ENCODE assay signal across 8 cellular contexts in genomic region chr9:17116400-17116837, GRCh38. TPM values are rescaled to one million over a fixed set of nuclear protein-coding genes. Genes with fewer than 3 reads are reported as not detected.
A peak's percentile ranks its signal among the peaks of the same experiment; 100 is the strongest.
DNase-seq lines count a peak whose midpoint lies in the region; ATAC-seq and TF ChIP-seq lines count a peak whose summit lies in the region.

No MANE protein-coding gene starts in this region.

- ATAC-seq in aorta (ENCODE audit: low FRiP score): no peak

- no peak overlapping the region for H4K8ac ChIP-seq in H9 (replicated peaks; ENCODE audit: insufficient read length, low read depth, low read length)

- H3K4me3 Mint-ChIP-seq in H9 (no peak overlapping the region), neural crest cell (no peak overlapping the region)
- H3K4me3 Mint-ChIP-seq in activated T-helper 1 cell treated with anti-CD3 and anti-CD28 coated beads, Interleukin-12 subunit alpha, Interleukin-12 subunit beta, Interleukin-2, Interleukin-4 antibody, amounts not matched to agents 30 ng/mL and 10 ng/mL and 1 ng/mL, durations not matched to agents 14 hours and 24 hours and 36 hours: no peak overlapping the region

- H3K4ac ChIP-seq in H9 (ENCODE audit: low read depth, low read length): no peak overlapping the region

- no peak overlapping the region for H3K18ac ChIP-seq in H9 (ENCODE audit: insufficient read length, low read depth, low read length)

- H3K27ac ChIP-seq in AG04450 (ENCODE audit: low read depth, low read length) (no peak overlapping the region), H9 (ENCODE audit: insufficient read length, low read depth, low read length) (no peak overlapping the region), aorta (ENCODE audit: low read depth in 1 of 2, low read length in 2 of 2) (no peak overlapping the region)

- H3K9me3 ChIP-seq in AG04450 (ENCODE audit: control insufficient read depth, insufficient read depth, low read length): no peaks in the 10 kb centered on the region; the same call in 1 of the 2 replicates
- no peaks in the 10 kb centered on the region for H3K9me3 ChIP-seq in H9 (ENCODE audit: control insufficient read depth, low read depth, low read length)
- H3K9me3 ChIP-seq in aorta (ENCODE audit: control insufficient read depth, low read length): peaks cover 3% of the 10 kb centered on the region

- no peak overlapping the region for H2BK120ac ChIP-seq in H9 (ENCODE audit: low read depth, low read length, poor library complexity, severe bottlenecking)

- POLR2A ChIA-PET in AG04450 (lab: Yijun Ruan, JAX): no interaction called here

- H3K9ac ChIP-seq in H9 (ENCODE audit: extremely low read depth, insufficient read length, low read length): no peak overlapping the region

- H3K23me2 ChIP-seq in H9 (ENCODE audit: insufficient read length, low read depth, low read length, poor library complexity, severe bottlenecking): no peaks in the 10 kb centered on the region

- no peak overlapping the region for H2AK5ac ChIP-seq in H9 (ENCODE audit: insufficient read length, low read length)

- 0 out of 7 replicates have a peak overlapping the region, but pooled peaks of 1 of the 3 experiments have one; percentile 24 for H3K27ac Mint-ChIP-seq in H9
- no peak overlapping the region for H3K27ac Mint-ChIP-seq in neural crest cell (ENCODE audit: unreplicated experiment)
- no peak overlapping the region for H3K27ac Mint-ChIP-seq in activated T-helper 1 cell treated with anti-CD3 and anti-CD28 coated beads, Interleukin-12 subunit alpha, Interleukin-12 subunit beta, Interleukin-2, Interleukin-4 antibody, amounts not matched to agents 30 ng/mL and 10 ng/mL and 1 ng/mL, durations not matched to agents 14 hours and 24 hours and 36 hours

- DNase-seq in AG04450 (ENCODE audit: low read depth, low spot score) (no peak), H9 (no peak), NCI-H82 (lab: John Stamatoyannopoulos, UW) (peak; percentile 55), dermis microvascular lymphatic vessel endothelial cell (ENCODE audit: low read depth in 2 of 2) (peak; percentile 12 to 27), neural crest cell (ENCODE audit: low read depth, low spot score) (no peak), aorta (no peak), ecto neural progenitor cell (ENCODE audit: low spot score) (no peak)
- no peak for DNase-seq in activated T-helper 1 cell treated with anti-CD3 and anti-CD28 coated beads, Interleukin-12 subunit alpha, Interleukin-12 subunit beta, Interleukin-2, Interleukin-4 antibody, amounts not matched to agents 30 ng/mL and 10 ng/mL and 1 ng/mL, durations not matched to agents 14 hours and 24 hours and 36 hours (ENCODE audit: low spot score)

- WGBS in H9 (ENCODE audit: extremely low coverage, insufficient read length, low lambda C conversion rate): no CpG with 5 or more reads among the region's 4 CpGs
- WGBS in aorta, 2 donors: 22 to 35% methylated on average over 4 of the region's 4 CpGs

- no peak overlapping the region for H3K56ac ChIP-seq in H9 (ENCODE audit: insufficient read length, low read depth, low read length)

- H2BK20ac ChIP-seq in H9 (ENCODE audit: low read depth, low read length, poor library complexity, severe bottlenecking): no peak overlapping the region

- no peak overlapping the region for H2BK5ac ChIP-seq in H9 (ENCODE audit: insufficient read length, low read length)

- intact Hi-C loops in activated T-helper 1 cell treated with anti-CD3 and anti-CD28 coated beads, Interleukin-12 subunit alpha, Interleukin-12 subunit beta, Interleukin-2, Interleukin-4 antibody, amounts not matched to agents 30 ng/mL and 10 ng/mL and 1 ng/mL, durations not matched to agents 14 hours and 24 hours and 36 hours (cut with micrococcal nuclease): loop anchor here (1.0 to 2.0 kb wide), 2 partner anchors 286 to 347 kb away; no protein-coding TSS in a partner anchor
- intact Hi-C loops in aorta (cut with DNase I): loop anchor here (5.0 kb wide), 1 partner anchor 346 kb away; no protein-coding TSS in a partner anchor

- no peaks in the 10 kb centered on the region for H3K79me2 ChIP-seq in H9 (ENCODE audit: insufficient read depth, low read length)

- no peaks in the 10 kb centered on the region for H3K79me1 ChIP-seq in H9 (ENCODE audit: insufficient read depth, low read depth, low read length, poor library complexity, severe bottlenecking)

- H2BK12ac ChIP-seq in H9 (ENCODE audit: insufficient read length, low read depth, low read length): no peak overlapping the region

- CTCF ChIA-PET in AG04450 (lab: Charles Lee): interaction anchor here (0.6 to 7.4 kb wide), 40 partner anchors 9 to 1646 kb away, joined by 3 to 91 read pairs (median 3); no protein-coding TSS in a partner anchor

- peak; percentile 40 for TF ChIP-seq CTCF in AG04450 (IDR thresholded peaks at IDR 0.05; ENCODE audit: low read depth, low read length)
- peak; percentile 61 for TF ChIP-seq CTCF in H9 (conservative IDR thresholded peaks at IDR 0.05)
- TF ChIP-seq CTCF in neural crest cell (conservative IDR thresholded peaks at IDR 0.05): peak; percentile 71

- H3K27me3 ChIP-seq in AG04450 (ENCODE audit: control insufficient read depth, insufficient read depth, low read length) (no peaks in the 10 kb centered on the region), H9 (ENCODE audit: insufficient read depth, low read length) (no peaks in the 10 kb centered on the region), aorta (ENCODE audit: control insufficient read depth in 1 of 2, insufficient read depth in 2 of 2, low read length in 1 of 2) (no peaks in the 10 kb centered on the region)

- H3K36me3 Mint-ChIP-seq in H9 (ENCODE audit: insufficient read depth in 1 of 3, low read depth in 3 of 3) (peaks cover 0 to 2% (median 0%) of the 10 kb centered on the region in 3 experiments; a peak in 1 of 7 replicates), neural crest cell (ENCODE audit: low read depth) (peaks cover 2% of the 10 kb centered on the region)
- H3K36me3 Mint-ChIP-seq in activated T-helper 1 cell treated with anti-CD3 and anti-CD28 coated beads, Interleukin-12 subunit alpha, Interleukin-12 subunit beta, Interleukin-2, Interleukin-4 antibody, amounts not matched to agents 30 ng/mL and 10 ng/mL and 1 ng/mL, durations not matched to agents 14 hours and 24 hours and 36 hours (ENCODE audit: low read depth): no peaks in the 10 kb centered on the region

- no peak overlapping the region for H3K14ac ChIP-seq in H9 (ENCODE audit: insufficient read depth, low read length)

- H2AFZ ChIP-seq in H9 (ENCODE audit: low read length): no peak overlapping the region

- no peak overlapping the region for H4K91ac ChIP-seq in H9 (ENCODE audit: insufficient read length, low read depth, low read length)

- no peak overlapping the region for H4K5ac ChIP-seq in H9 (ENCODE audit: insufficient read length, low read depth, low read length)

- peaks cover 10 to 14% of the 10 kb centered on the region in 2 experiments for H3K4me1 Mint-ChIP-seq in H9
- H3K4me1 Mint-ChIP-seq in neural crest cell: no peaks in the 10 kb centered on the region
- H3K4me1 Mint-ChIP-seq in activated T-helper 1 cell treated with anti-CD3 and anti-CD28 coated beads, Interleukin-12 subunit alpha, Interleukin-12 subunit beta, Interleukin-2, Interleukin-4 antibody, amounts not matched to agents 30 ng/mL and 10 ng/mL and 1 ng/mL, durations not matched to agents 14 hours and 24 hours and 36 hours (ENCODE audit: low read depth): no peaks in the 10 kb centered on the region

- no peaks in the 10 kb centered on the region for H3K9me3 Mint-ChIP-seq in H9
- no peaks in the 10 kb centered on the region for H3K9me3 Mint-ChIP-seq in neural crest cell
- no peaks in the 10 kb centered on the region for H3K9me3 Mint-ChIP-seq in activated T-helper 1 cell treated with anti-CD3 and anti-CD28 coated beads, Interleukin-12 subunit alpha, Interleukin-12 subunit beta, Interleukin-2, Interleukin-4 antibody, amounts not matched to agents 30 ng/mL and 10 ng/mL and 1 ng/mL, durations not matched to agents 14 hours and 24 hours and 36 hours

- H3K4me3 ChIP-seq in AG04450 (ENCODE audit: low read depth, low read length) (no peak overlapping the region), aorta (ENCODE audit: low read length in 2 of 2) (no peak overlapping the region)

- no peaks in the 10 kb centered on the region for H4K20me1 ChIP-seq in H9 (ENCODE audit: control insufficient read depth, insufficient read depth, insufficient read length)

- H3K4me2 ChIP-seq in H9 (ENCODE audit: insufficient read depth, insufficient read length, low read length): no peak overlapping the region

- H3K4me1 ChIP-seq in H9 (ENCODE audit: insufficient read depth, low read length): no peaks in the 10 kb centered on the region
- H3K4me1 ChIP-seq in aorta (ENCODE audit: control insufficient read depth in 1 of 2, insufficient read depth in 2 of 2, low read length in 2 of 2): peaks cover 2 to 3% of the 10 kb centered on the region in 2 donors

- no peak overlapping the region for H2BK15ac ChIP-seq in H9 (ENCODE audit: low read depth, low read length)

- no peaks in the 10 kb centered on the region for H3K27me3 Mint-ChIP-seq in H9 (ENCODE audit: low read depth)
- no peaks in the 10 kb centered on the region for H3K27me3 Mint-ChIP-seq in neural crest cell (ENCODE audit: low read depth)
- no peaks in the 10 kb centered on the region for H3K27me3 Mint-ChIP-seq in activated T-helper 1 cell treated with anti-CD3 and anti-CD28 coated beads, Interleukin-12 subunit alpha, Interleukin-12 subunit beta, Interleukin-2, Interleukin-4 antibody, amounts not matched to agents 30 ng/mL and 10 ng/mL and 1 ng/mL, durations not matched to agents 14 hours and 24 hours and 36 hours (ENCODE audit: insufficient read depth)

- H3K23ac ChIP-seq in H9 (ENCODE audit: insufficient read length, low read depth, low read length): no peak overlapping the region

- H3T11ph ChIP-seq in H9 (ENCODE audit: low read length): no peak overlapping the region

- H3K36me3 ChIP-seq in aorta (ENCODE audit: control insufficient read depth in 1 of 2, insufficient read depth in 2 of 2, low read length in 1 of 2): no peaks in the 10 kb centered on the region

RNA-seq across cellular contexts. Expression of gene CNTLN, which starts 18.4 kb away (rescaled TPM):
- 7.1 and 11.7 TPM in 2 replicates for polyA plus RNA-seq in AG04450 (2011; rRNA removed)
- 5.5 and 11.3 TPM in 2 replicates for polyA minus RNA-seq in AG04450 (2011; rRNA and poly(A)+ RNA removed)
- total RNA-seq in H9 (2021): 13.7 and 15.0 TPM in 2 replicates
- 4.4 and 5.4 TPM in 2 replicates for total RNA-seq in dermis microvascular lymphatic vessel endothelial cell
- total RNA-seq in neural crest cell: 16.7 and 18.0 TPM in 2 replicates
- total RNA-seq in activated T-helper 1 cell treated with anti-CD3 and anti-CD28 coated beads, Interleukin-12 subunit alpha, Interleukin-12 subunit beta, Interleukin-2, Interleukin-4 antibody, amounts not matched to agents 30 ng/mL and 10 ng/mL and 1 ng/mL, durations not matched to agents 14 hours and 24 hours and 36 hours: 1.5 and 2.3 TPM in 2 replicates
- total RNA-seq in aorta: 10 to 100 TPM; 12.2 to 17.0 TPM
- 1 to 10 TPM; 2.6 to 4.9 TPM for polyA plus RNA-seq in aorta

Comparison
In these comparisons a context has a peak if more than half of its experiments do, and no peak if none do; other contexts are left out.
1. DNase-seq: peak in NCI-H82 (single experiment) and dermis microvascular lymphatic vessel endothelial cell (2 of 2); none in AG04450 (single experiment), H9 (single experiment), neural crest cell (single experiment), activated T-helper 1 cell treated with anti-CD3 and anti-CD28 coated beads, Interleukin-12 subunit alpha, Interleukin-12 subunit beta, Interleukin-2, Interleukin-4 antibody, amounts not matched to agents 30 ng/mL and 10 ng/mL and 1 ng/mL, durations not matched to agents 14 hours and 24 hours and 36 hours (single experiment), aorta (0 of 2) and ecto neural progenitor cell (single experiment).
2. Peak in every context shown above with its lines, with median percentiles within 50 percentile points of each other: CTCF ChIP-seq.